Comparison of ENCODE assay signal across 23 cellular contexts in the genomic region with DNA sequence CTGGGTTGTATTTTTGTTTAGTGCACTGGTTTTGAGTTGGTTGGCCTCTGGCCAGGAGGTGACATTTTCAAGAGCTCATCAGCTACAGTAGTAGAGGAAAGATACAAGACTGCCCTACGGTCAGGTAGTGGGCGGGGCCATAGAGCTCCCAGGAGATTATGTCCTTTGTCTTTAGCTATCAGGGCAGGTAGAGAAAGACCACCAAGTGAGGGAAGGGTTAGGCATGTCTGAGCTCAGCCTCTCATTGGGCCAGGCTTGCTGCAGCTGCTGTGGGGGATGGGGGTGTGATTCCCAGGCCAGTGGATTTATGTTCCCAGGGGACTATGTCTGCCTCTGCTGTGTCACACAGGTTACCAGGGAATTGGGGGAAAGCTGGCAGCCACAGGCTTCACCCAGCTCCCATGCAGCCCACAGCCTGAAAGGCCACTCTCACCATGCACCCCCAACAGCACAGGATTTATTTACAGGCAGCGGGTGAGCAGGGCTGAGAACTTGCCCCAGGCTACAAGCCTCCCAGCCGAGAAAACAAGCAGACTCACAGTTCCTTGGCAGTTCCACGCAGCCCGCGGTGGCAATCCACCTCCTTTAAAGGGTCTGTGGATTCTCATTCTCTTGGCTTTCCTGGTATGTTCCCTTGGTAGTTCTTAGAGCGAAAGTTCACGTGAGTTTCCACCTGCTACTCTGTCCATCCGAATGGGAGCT.
"Had no signal": no experiment of that assay in that cellular context is flagged by ENCODE, and none has a peak within 500 bp of the region (broad histone marks: within the 10 kb centered on the region; RNA-seq: fewer than 3 reads in every experiment).

No MANE protein-coding gene starts in this region.

- H3K36me3 ChIP-seq: gastroesophageal sphincter, pancreas, right atrium auricular region, spleen, upper lobe of left lung, WERI-Rb-1 had no signal

- FAIRE-seq: bronchial epithelial cell, pancreas, TTC549 had no signal

- H3K27ac ChIP-seq: epithelial cell of prostate, gastroesophageal sphincter, pancreas, psoas muscle, right atrium auricular region, spleen, testis, upper lobe of left lung, WERI-Rb-1 had no signal

- H3K27me3 ChIP-seq: pancreas, right atrium auricular region, testis, upper lobe of left lung had no signal

- H3K4me3 ChIP-seq: gastroesophageal sphincter, pancreas, psoas muscle, right atrium auricular region, spleen, testis, upper lobe of left lung had no signal

- H3K4me1 ChIP-seq: gastroesophageal sphincter, pancreas, right atrium auricular region, spleen, testis, upper lobe of left lung had no signal

- H3K9me3 ChIP-seq: pancreas, testis had no signal

- DNase-seq: activated CD4-positive, alpha-beta T cell treated with anti-CD3 and anti-CD28 coated beads for 1 hour; activated CD4-positive, alpha-beta T cell treated with anti-CD3 and anti-CD28 coated beads, Interleukin-2, amount 50 U/mL, for 1 hour; activated CD8-positive, alpha-beta T cell treated with anti-CD3 and anti-CD28 coated beads, Interleukin-2, amount 10 ng/mL, durations not matched to agents 7 days and 5 days; activated naive CD4-positive, alpha-beta T cell treated with anti-CD3 and anti-CD28 coated beads for 36 hours; activated naive CD8-positive, alpha-beta T cell treated with anti-CD3 and anti-CD28 coated beads, Interleukin-2, amount 10 ng/mL, durations not matched to agents 7 days and 5 days; activated T-cell treated with anti-CD3 and anti-CD28 coated beads, Interleukin-2, amount 50 U/mL, for 24 hours; amygdala; cortex of kidney; hypothalamus; left cardiac atrium; pancreas; psoas muscle; spleen; stimulated activated CD4-positive, alpha-beta T cell treated with anti-CD3 and anti-CD28 coated beads, Interleukin-4, amount 100 ng/mL, for 1 hour; stimulated activated naive CD4-positive, alpha-beta T cell; testis; upper lobe of left lung; WERI-Rb-1 had no signal

- ATAC-seq: activated CD8-positive, alpha-beta T cell treated with anti-CD3 and anti-CD28 coated beads, Interleukin-2, amount 10 ng/mL, durations not matched to agents 7 days and 5 days; gastroesophageal sphincter; left cardiac atrium; pancreas; psoas muscle had no signal
